16 cellular contexts compared by ENCODE assay signal in the genomic region with DNA sequence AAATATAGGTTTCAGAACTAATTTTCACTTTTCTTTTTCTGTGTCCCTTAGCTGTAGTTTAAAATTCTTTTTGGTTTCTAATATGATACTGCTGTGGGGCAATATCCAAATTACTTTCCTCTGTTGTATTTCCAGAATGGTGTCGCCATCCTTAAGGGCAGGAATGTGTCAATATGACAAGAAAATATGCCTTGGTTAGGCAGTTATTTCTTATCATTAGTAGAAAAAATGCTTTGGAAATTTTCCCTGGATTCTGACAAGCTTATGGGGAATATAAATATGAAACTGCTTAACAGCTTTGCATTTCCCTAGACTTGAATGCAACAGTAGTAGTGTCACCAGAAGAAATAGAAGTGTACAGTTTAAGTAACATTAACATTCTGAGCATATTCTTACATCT. TPM values are rescaled to one million over a fixed set of nuclear protein-coding genes. Genes with fewer than 3 reads are reported as not detected.
DNase-seq lines count a peak whose midpoint lies in the region; ATAC-seq and TF ChIP-seq lines count a peak whose summit lies in the region.
"Had no signal": no experiment of that assay in that cellular context is flagged by ENCODE, and none has a peak within 500 bp of the region (broad histone marks: within the 10 kb centered on the region; RNA-seq: fewer than 3 reads in every experiment).

No MANE protein-coding gene starts in this region.

- H3K4me2 ChIP-seq in Loucy (ENCODE audit: low read depth, low read length, poor library complexity, severe bottlenecking) = no peak overlapping the region
- H3K4me2 ChIP-seq in osteoblast (ENCODE audit: insufficient read depth, low read length) = no peak overlapping the region
- H3K4me2 ChIP-seq: BLaER1 treated with 17β-estradiol and CSF1 and Interleukin-3, amounts not matched to agents 10 nM and 100 nM had no signal

- no peaks in the 10 kb centered on the region for H3K9me3 ChIP-seq in Loucy (ENCODE audit: insufficient read depth, low read depth, low read length)
- no peaks in the 10 kb centered on the region for H3K9me3 ChIP-seq in SK-N-MC (ENCODE audit: low read depth, low read length)
- no peaks in the 10 kb centered on the region for H3K9me3 ChIP-seq in osteoblast (ENCODE audit: low read depth, low read length)
- H3K9me3 ChIP-seq in effector memory CD4-positive, alpha-beta T cell (ENCODE audit: control insufficient read depth, low read length) = no peaks in the 10 kb centered on the region
- peaks cover 4% of the 10 kb centered on the region for H3K9me3 ChIP-seq in aorta (ENCODE audit: control insufficient read depth, low read length)

- H3K79me2 ChIP-seq in Loucy (ENCODE audit: insufficient read depth, low read length) (no peaks in the 10 kb centered on the region), osteoblast (ENCODE audit: insufficient read depth, low read length) (no peaks in the 10 kb centered on the region)

- no peak for ATAC-seq in aorta (ENCODE audit: low FRiP score)

- H3F3A ChIP-seq in Loucy (ENCODE audit: low read depth) = no peaks in the 10 kb centered on the region

- intact Hi-C loops in aorta (cut with DNase I) = no loop called here

- H2AFZ ChIP-seq in Loucy (ENCODE audit: low read length) (0 out of 2 replicates have a peak overlapping the region, but pooled peaks have one; percentile 2), osteoblast (ENCODE audit: low read length) (no peak overlapping the region)

- WGBS in aorta, 2 donors = 26 to 34% methylated on average over 1 of the region's 1 CpG

- H3K27me3 ChIP-seq in Loucy (ENCODE audit: insufficient read depth, low read length, poor library complexity, severe bottlenecking) = no peaks in the 10 kb centered on the region
- H3K27me3 ChIP-seq in osteoblast (ENCODE audit: insufficient read depth, low read length) = no peaks in the 10 kb centered on the region
- no peaks in the 10 kb centered on the region for H3K27me3 ChIP-seq in effector memory CD4-positive, alpha-beta T cell (replicated peaks; ENCODE audit: control insufficient read depth, insufficient read depth, low read length, poor library complexity, severe bottlenecking)
- no peaks in the 10 kb centered on the region for H3K27me3 ChIP-seq in aorta (ENCODE audit: control insufficient read depth in 1 of 2, insufficient read depth in 2 of 2, low read length in 1 of 2)
- H3K27me3 ChIP-seq: BLaER1 treated with 17β-estradiol and CSF1 and Interleukin-3, amounts not matched to agents 10 nM and 100 nM had no signal

- H3K4me1 ChIP-seq in Loucy (ENCODE audit: insufficient read depth, low read length, poor library complexity, severe bottlenecking) = peaks cover 3% of the 10 kb centered on the region
- H3K4me1 ChIP-seq in osteoblast (ENCODE audit: insufficient read depth, low read length) = no peaks in the 10 kb centered on the region
- H3K4me1 ChIP-seq in effector memory CD4-positive, alpha-beta T cell (ENCODE audit: control insufficient read depth, insufficient read depth, low read length, poor library complexity, severe bottlenecking) = no peaks in the 10 kb centered on the region
- H3K4me1 ChIP-seq in aorta (ENCODE audit: control insufficient read depth in 1 of 2, insufficient read depth in 2 of 2, low read length in 2 of 2) = no peaks in the 10 kb centered on the region
- H3K4me1 ChIP-seq: BLaER1 treated with 17β-estradiol and CSF1 and Interleukin-3, amounts not matched to agents 10 nM and 100 nM had no signal

- H3K27ac ChIP-seq in SK-N-MC (peak overlapping the region; percentile 72), caudate nucleus (ENCODE audit: low read depth, low read length) (peak overlapping the region; percentile 50), osteoblast (ENCODE audit: low read depth, low read length) (no peak overlapping the region), substantia nigra (ENCODE audit: low read depth, low read length, poor library complexity, severe bottlenecking) (no peak overlapping the region), aorta (ENCODE audit: low read depth in 1 of 2, low read length in 2 of 2) (no peak overlapping the region)
- H3K27ac ChIP-seq in effector memory CD4-positive, alpha-beta T cell (ENCODE audit: insufficient read depth, low read length, poor library complexity, severe bottlenecking) = no peak overlapping the region
- H3K27ac ChIP-seq: BLaER1 treated with 17β-estradiol and CSF1 and Interleukin-3, amounts not matched to agents 10 nM and 100 nM had no signal

- H3K9ac ChIP-seq in Loucy (ENCODE audit: low read depth, low read length, poor library complexity, severe bottlenecking) (no peak overlapping the region), SK-N-MC (ENCODE audit: insufficient read length) (no peak overlapping the region)
- H3K9ac ChIP-seq: BLaER1 treated with 17β-estradiol and CSF1 and Interleukin-3, amounts not matched to agents 10 nM and 100 nM had no signal

- H3K36me3 ChIP-seq in Loucy (ENCODE audit: insufficient read depth, low read length) (no peaks in the 10 kb centered on the region), SK-N-MC (ENCODE audit: insufficient read depth, low read length) (no peaks in the 10 kb centered on the region), osteoblast (ENCODE audit: insufficient read depth, low read length) (no peaks in the 10 kb centered on the region), aorta (ENCODE audit: control insufficient read depth in 1 of 2, insufficient read depth in 2 of 2, low read length in 1 of 2) (no peaks in the 10 kb centered on the region)
- no peaks in the 10 kb centered on the region for H3K36me3 ChIP-seq in effector memory CD4-positive, alpha-beta T cell (ENCODE audit: control insufficient read depth, insufficient read depth, low read length)
- H3K36me3 ChIP-seq: BLaER1 treated with 17β-estradiol and CSF1 and Interleukin-3, amounts not matched to agents 10 nM and 100 nM had no signal

- TF ChIP-seq CTCF in Loucy (conservative IDR thresholded peaks at IDR 0.05; ENCODE audit: low read length) = no peak
- TF ChIP-seq CTCF in osteoblast (IDR thresholded peaks at IDR 0.05; ENCODE audit: extremely low read depth, low read depth, low read length) = no peak

- H3K9me2 ChIP-seq in Loucy (replicated peaks; ENCODE audit: low read depth, low read length) = no peaks in the 10 kb centered on the region

- DNase-seq in SK-N-MC (ENCODE audit: low read depth, low spot score) (no peak), caudate nucleus (lab: John Stamatoyannopoulos, UW) (no peak), osteoblast (ENCODE audit: insufficient read length, low spot score, missing footprints) (peak; percentile 26), NCI-H2029 (lab: John Stamatoyannopoulos, UW) (no peak), substantia nigra (lab: John Stamatoyannopoulos, UW) (no peak), aorta (no peak)
- DNase-seq in effector memory CD4-positive, alpha-beta T cell = no peak
- DNase-seq: Calu3, DMS 273 treated with DMSO at 0.1 percent for 48 hours, GOT3, H9 had no signal

- H3K4me3 ChIP-seq in Loucy (ENCODE audit: low read length, poor library complexity, severe bottlenecking) = no peak overlapping the region
- peak overlapping the region; percentile 15; the same call in 1 of the 2 replicates for H3K4me3 ChIP-seq in SK-N-MC
- no peak overlapping the region for H3K4me3 ChIP-seq in osteoblast (ENCODE audit: insufficient read depth, low read length)
- no peak overlapping the region for H3K4me3 ChIP-seq in effector memory CD4-positive, alpha-beta T cell (ENCODE audit: insufficient read depth, low read depth, low read length, poor library complexity, severe bottlenecking)
- H3K4me3 ChIP-seq in aorta (ENCODE audit: low read length in 2 of 2) = no peak overlapping the region
- H3K4me3 ChIP-seq: BLaER1 treated with 17β-estradiol and CSF1 and Interleukin-3, amounts not matched to agents 10 nM and 100 nM had no signal

- H4K20me1 ChIP-seq in Loucy (ENCODE audit: insufficient read depth, low read length, poor library complexity, severe bottlenecking) (no peaks in the 10 kb centered on the region), osteoblast (ENCODE audit: insufficient read depth, low read length) (no peaks in the 10 kb centered on the region)
- H4K20me1 ChIP-seq: BLaER1 treated with 17β-estradiol and CSF1 and Interleukin-3, amounts not matched to agents 10 nM and 100 nM had no signal

RNA-seq across cellular contexts. Expression of a gene that starts 29.4 kb away (rescaled TPM):
- not detected in 2 replicates for total RNA-seq in osteoblast
- not detected for total RNA-seq in aorta
- under 1 TPM in 1 of 2 donors, not detected in 1; 0.25 TPM for polyA plus RNA-seq in aorta
- total RNA-seq: CD4-positive, CD25-positive, alpha-beta regulatory T cell; HT1080 had no signal
- polyA plus RNA-seq: CD4-positive, CD25-positive, alpha-beta regulatory T cell; IgD-negative memory B cell had no signal

RNA-seq across cellular contexts. Expression of a gene that starts 52.8 kb away (rescaled TPM):
- total RNA-seq in osteoblast (13.0 and 19.2 TPM in 2 replicates), aorta (1 to 10 TPM; 1.9 to 4.4 TPM)
- polyA plus RNA-seq in aorta = 1 to 10 TPM in 1 of 2 donors, under 1 TPM in 1; 0.95 to 3.3 TPM
- polyA plus RNA-seq: CD4-positive, CD25-positive, alpha-beta regulatory T cell; IgD-negative memory B cell had no signal

Comparison
In these comparisons a context has a peak if more than half of its experiments do, and no peak if none do; other contexts are left out.
1. H3K27ac ChIP-seq: peak in SK-N-MC (single experiment) and caudate nucleus (single experiment); none in osteoblast (single experiment), substantia nigra (single experiment), effector memory CD4-positive, alpha-beta T cell (single experiment) and aorta (0 of 2).